ENCODE assay signal across 20 cellular contexts in the genomic region with DNA sequence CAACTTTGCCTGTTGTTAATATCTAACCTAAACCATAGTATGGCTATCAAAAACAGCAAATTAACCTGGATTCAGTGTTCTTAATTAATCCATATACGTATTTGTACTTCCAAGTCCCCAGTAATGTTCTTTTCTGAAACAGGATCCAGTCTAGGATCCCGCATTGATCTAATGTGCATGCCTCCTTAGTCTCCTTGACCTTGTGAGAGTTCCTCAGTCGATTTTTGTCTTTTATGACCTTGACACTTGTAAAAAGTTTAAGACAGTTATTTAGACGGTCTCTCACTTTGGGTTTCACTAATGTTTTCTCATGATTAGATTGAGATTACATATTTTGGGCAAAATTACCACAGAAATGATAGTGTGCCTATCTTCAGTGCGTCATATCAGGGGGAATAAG.
A peak's percentile ranks its signal among the peaks of the same experiment; 100 is the strongest.
DNase-seq lines count a peak whose midpoint lies in the region; ATAC-seq and TF ChIP-seq lines count a peak whose summit lies in the region.
"Had no signal": no experiment of that assay in that cellular context is flagged by ENCODE, and none has a peak within 500 bp of the region (broad histone marks: within the 10 kb centered on the region; RNA-seq: fewer than 3 reads in every experiment).

No MANE protein-coding gene starts in this region.

- TF ChIP-seq CTCF in endothelial cell (IDR thresholded peaks at IDR 0.05; ENCODE audit: unreplicated experiment) = no peak
- no peak for TF ChIP-seq CTCF in upper lobe of right lung (IDR thresholded peaks at IDR 0.05)
- TF ChIP-seq CTCF in GM20000 (IDR thresholded peaks at IDR 0.05; ENCODE audit: extremely low read depth, missing control alignments) = no peak

- H3K4me3 ChIP-seq in upper lobe of right lung = no peak overlapping the region
- H3K4me3 ChIP-seq: body of pancreas, HAP-1, skin epidermis had no signal

- H3K27me3 ChIP-seq in upper lobe of right lung = no peaks in the 10 kb centered on the region
- H3K27me3 ChIP-seq: BE2C, body of pancreas had no signal

- intact Hi-C loops in activated CD4-positive, alpha-beta T cell treated with anti-CD3 and anti-CD28 coated beads for 36 hours (cut with DNase I, micrococcal nuclease) = no loop called here
- intact Hi-C loops in upper lobe of right lung (cut with DNase I) = no loop called here

- H3K4me3 Mint-ChIP-seq in activated CD4-positive, alpha-beta T cell treated with anti-CD3 and anti-CD28 coated beads for 36 hours = peak overlapping the region; percentile 29
- no peak overlapping the region for H3K4me3 Mint-ChIP-seq in stimulated activated naive CD8-positive, alpha-beta T cell treated with anti-CD3 and anti-CD28 coated beads, Interleukin-15, Interleukin-2, amounts not matched to agents 100 ng/mL and 50 ng/mL, for 24 hours
- H3K4me3 Mint-ChIP-seq in endothelial cell (ENCODE audit: unreplicated experiment) = peak overlapping the region; percentile 22
- H3K4me3 Mint-ChIP-seq: endodermal cell had no signal

- peaks cover 93% of the 10 kb centered on the region for H3K4me1 Mint-ChIP-seq in activated CD4-positive, alpha-beta T cell treated with anti-CD3 and anti-CD28 coated beads for 36 hours
- peaks cover 94% of the 10 kb centered on the region for H3K4me1 Mint-ChIP-seq in stimulated activated naive CD8-positive, alpha-beta T cell treated with anti-CD3 and anti-CD28 coated beads, Interleukin-15, Interleukin-2, amounts not matched to agents 100 ng/mL and 50 ng/mL, for 24 hours (ENCODE audit: low read depth)
- peaks cover 46% of the 10 kb centered on the region for H3K4me1 Mint-ChIP-seq in endothelial cell (ENCODE audit: unreplicated experiment)

- H3K36me3 Mint-ChIP-seq in activated CD4-positive, alpha-beta T cell treated with anti-CD3 and anti-CD28 coated beads for 36 hours (ENCODE audit: low read depth) = peaks cover 90% of the 10 kb centered on the region
- peaks cover 97% of the 10 kb centered on the region for H3K36me3 Mint-ChIP-seq in stimulated activated naive CD8-positive, alpha-beta T cell treated with anti-CD3 and anti-CD28 coated beads, Interleukin-15, Interleukin-2, amounts not matched to agents 100 ng/mL and 50 ng/mL, for 24 hours (ENCODE audit: low read depth)
- peaks cover 84% of the 10 kb centered on the region for H3K36me3 Mint-ChIP-seq in endothelial cell (ENCODE audit: low read depth, unreplicated experiment)

- DNase-seq in activated CD4-positive, alpha-beta T cell treated with anti-CD3 and anti-CD28 coated beads for 36 hours = no peak
- no peak for DNase-seq in activated CD4-positive, alpha-beta T cell treated with anti-CD3 and anti-CD28 coated beads for 48 hours
- no peak for DNase-seq in stimulated activated naive CD8-positive, alpha-beta T cell treated with anti-CD3 and anti-CD28 coated beads, Interleukin-15, Interleukin-2, amounts not matched to agents 100 U/mL and 50 U/mL, for 24 hours
- DNase-seq in endothelial cell (ENCODE audit: low spot score) = no peak
- no peak for DNase-seq in upper lobe of right lung
- no peak for DNase-seq in cerebellar cortex (ENCODE audit: low spot score)
- no peak for DNase-seq in GM20000 (ENCODE audit: low spot score)
- DNase-seq: BE2C; body of pancreas; endodermal cell; NCI-H1694 treated with DMSO at 0.1 percent for 48 hours; NCI-H2227 treated with DMSO at 0.1 percent for 48 hours; NCI-H748 treated with DMSO at 0.1 percent for 48 hours; OCI-M1; SHP77; stimulated activated CD4-positive, alpha-beta T cell treated with anti-CD3 and anti-CD28 coated beads, Interleukin-4, amount 100 ng/mL, for 1 hour; WERI-Rb-1 had no signal

- peak overlapping the region; percentile 59 for H3K27ac Mint-ChIP-seq in activated CD4-positive, alpha-beta T cell treated with anti-CD3 and anti-CD28 coated beads for 36 hours
- peak overlapping the region; percentile 53 for H3K27ac Mint-ChIP-seq in stimulated activated naive CD8-positive, alpha-beta T cell treated with anti-CD3 and anti-CD28 coated beads, Interleukin-15, Interleukin-2, amounts not matched to agents 100 ng/mL and 50 ng/mL, for 24 hours
- no peak overlapping the region for H3K27ac Mint-ChIP-seq in endothelial cell (ENCODE audit: unreplicated experiment)
- H3K27ac Mint-ChIP-seq: endodermal cell had no signal

- POLR2A ChIA-PET in activated CD4-positive, alpha-beta T cell treated with anti-CD3 and anti-CD28 coated beads for 36 hours (lab: Charles Lee) = no interaction called here

- ATAC-seq in activated CD4-positive, alpha-beta T cell treated with anti-CD3 and anti-CD28 coated beads for 36 hours = no peak
- no peak for ATAC-seq in stimulated activated naive CD8-positive, alpha-beta T cell treated with anti-CD3 and anti-CD28 coated beads, Interleukin-15, Interleukin-2, amounts not matched to agents 100 U/mL and 50 U/mL, for 24 hours
- ATAC-seq in upper lobe of right lung = no peak
- ATAC-seq: body of pancreas had no signal

- peaks cover 54% of the 10 kb centered on the region for H3K4me1 ChIP-seq in upper lobe of right lung
- H3K4me1 ChIP-seq: BE2C had no signal

- CTCF ChIA-PET in activated CD4-positive, alpha-beta T cell treated with anti-CD3 and anti-CD28 coated beads for 36 hours (lab: Charles Lee) = no interaction called here

- H3K9me3 ChIP-seq in upper lobe of right lung = no peaks in the 10 kb centered on the region
- H3K9me3 ChIP-seq: BE2C, body of pancreas, HAP-1 had no signal

- H3K27me3 Mint-ChIP-seq in activated CD4-positive, alpha-beta T cell treated with anti-CD3 and anti-CD28 coated beads for 36 hours = no peaks in the 10 kb centered on the region
- H3K27me3 Mint-ChIP-seq in stimulated activated naive CD8-positive, alpha-beta T cell treated with anti-CD3 and anti-CD28 coated beads, Interleukin-15, Interleukin-2, amounts not matched to agents 100 ng/mL and 50 ng/mL, for 24 hours = no peaks in the 10 kb centered on the region
- peaks cover 4% of the 10 kb centered on the region for H3K27me3 Mint-ChIP-seq in endothelial cell (ENCODE audit: unreplicated experiment)

- H3K27ac ChIP-seq in upper lobe of right lung = peak overlapping the region; percentile 25
- H3K27ac ChIP-seq: body of pancreas, WERI-Rb-1 had no signal

- peaks cover 99% of the 10 kb centered on the region for H3K36me3 ChIP-seq in upper lobe of right lung
- H3K36me3 ChIP-seq: BE2C, WERI-Rb-1 had no signal

- H3K9me3 Mint-ChIP-seq in activated CD4-positive, alpha-beta T cell treated with anti-CD3 and anti-CD28 coated beads for 36 hours (ENCODE audit: low read depth) = no peaks in the 10 kb centered on the region
- no peaks in the 10 kb centered on the region for H3K9me3 Mint-ChIP-seq in stimulated activated naive CD8-positive, alpha-beta T cell treated with anti-CD3 and anti-CD28 coated beads, Interleukin-15, Interleukin-2, amounts not matched to agents 100 ng/mL and 50 ng/mL, for 24 hours
- H3K9me3 Mint-ChIP-seq in endothelial cell (ENCODE audit: unreplicated experiment) = no peaks in the 10 kb centered on the region
- H3K9me3 Mint-ChIP-seq: endodermal cell had no signal
